1 cellular context compared by ENCODE assay signal in the genomic region with DNA sequence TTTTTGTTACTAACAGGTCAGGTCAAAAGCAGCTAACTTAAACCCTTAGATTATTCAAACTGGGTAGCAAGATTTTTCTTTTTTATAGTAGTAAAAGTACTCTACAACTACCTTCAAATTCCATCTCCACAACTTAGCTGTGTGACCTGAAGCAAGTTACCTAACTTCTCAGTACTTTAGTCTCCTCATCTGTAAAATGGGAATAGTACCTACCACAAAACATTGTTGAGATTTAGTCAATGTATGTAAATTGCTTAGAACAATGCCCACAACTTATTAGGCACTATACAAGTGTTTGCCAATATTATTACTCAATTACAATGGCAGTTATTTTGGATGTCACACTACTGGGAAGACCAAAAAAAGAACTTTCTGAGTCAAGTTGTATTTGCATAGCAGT.
TF ChIP-seq lines count a peak whose summit lies in the region.

No MANE protein-coding gene starts in this region.

TF ChIP-seq in GM23338, 12 proteins besides CTCF, POLR2A, EP300 and RAD21 (continued from another document):
- TF ChIP-seq, protein P1, sequence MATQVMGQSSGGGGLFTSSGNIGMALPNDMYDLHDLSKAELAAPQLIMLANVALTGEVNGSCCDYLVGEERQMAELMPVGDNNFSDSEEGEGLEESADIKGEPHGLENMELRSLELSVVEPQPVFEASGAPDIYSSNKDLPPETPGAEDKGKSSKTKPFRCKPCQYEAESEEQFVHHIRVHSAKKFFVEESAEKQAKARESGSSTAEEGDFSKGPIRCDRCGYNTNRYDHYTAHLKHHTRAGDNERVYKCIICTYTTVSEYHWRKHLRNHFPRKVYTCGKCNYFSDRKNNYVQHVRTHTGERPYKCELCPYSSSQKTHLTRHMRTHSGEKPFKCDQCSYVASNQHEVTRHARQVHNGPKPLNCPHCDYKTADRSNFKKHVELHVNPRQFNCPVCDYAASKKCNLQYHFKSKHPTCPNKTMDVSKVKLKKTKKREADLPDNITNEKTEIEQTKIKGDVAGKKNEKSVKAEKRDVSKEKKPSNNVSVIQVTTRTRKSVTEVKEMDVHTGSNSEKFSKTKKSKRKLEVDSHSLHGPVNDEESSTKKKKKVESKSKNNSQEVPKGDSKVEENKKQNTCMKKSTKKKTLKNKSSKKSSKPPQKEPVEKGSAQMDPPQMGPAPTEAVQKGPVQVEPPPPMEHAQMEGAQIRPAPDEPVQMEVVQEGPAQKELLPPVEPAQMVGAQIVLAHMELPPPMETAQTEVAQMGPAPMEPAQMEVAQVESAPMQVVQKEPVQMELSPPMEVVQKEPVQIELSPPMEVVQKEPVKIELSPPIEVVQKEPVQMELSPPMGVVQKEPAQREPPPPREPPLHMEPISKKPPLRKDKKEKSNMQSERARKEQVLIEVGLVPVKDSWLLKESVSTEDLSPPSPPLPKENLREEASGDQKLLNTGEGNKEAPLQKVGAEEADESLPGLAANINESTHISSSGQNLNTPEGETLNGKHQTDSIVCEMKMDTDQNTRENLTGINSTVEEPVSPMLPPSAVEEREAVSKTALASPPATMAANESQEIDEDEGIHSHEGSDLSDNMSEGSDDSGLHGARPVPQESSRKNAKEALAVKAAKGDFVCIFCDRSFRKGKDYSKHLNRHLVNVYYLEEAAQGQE (IDR thresholded peaks at IDR 0.05; ENCODE audit: unreplicated experiment), result no peak
- TF ChIP-seq, protein P2, sequence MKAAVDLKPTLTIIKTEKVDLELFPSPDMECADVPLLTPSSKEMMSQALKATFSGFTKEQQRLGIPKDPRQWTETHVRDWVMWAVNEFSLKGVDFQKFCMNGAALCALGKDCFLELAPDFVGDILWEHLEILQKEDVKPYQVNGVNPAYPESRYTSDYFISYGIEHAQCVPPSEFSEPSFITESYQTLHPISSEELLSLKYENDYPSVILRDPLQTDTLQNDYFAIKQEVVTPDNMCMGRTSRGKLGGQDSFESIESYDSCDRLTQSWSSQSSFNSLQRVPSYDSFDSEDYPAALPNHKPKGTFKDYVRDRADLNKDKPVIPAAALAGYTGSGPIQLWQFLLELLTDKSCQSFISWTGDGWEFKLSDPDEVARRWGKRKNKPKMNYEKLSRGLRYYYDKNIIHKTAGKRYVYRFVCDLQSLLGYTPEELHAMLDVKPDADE (IDR thresholded peaks at IDR 0.05), result no peak
- TF ChIP-seq EZH2 (IDR thresholded peaks at IDR 0.05; ENCODE audit: low read depth, unreplicated experiment) (no peak), ZNF331 (CRISPR knock-in tag; IDR thresholded peaks at IDR 0.05; ENCODE audit: low read depth) (no peak), NANOG (IDR thresholded peaks at IDR 0.05; ENCODE audit: borderline replicate concordance) (no peak), JUNB (IDR thresholded peaks at IDR 0.05; ENCODE audit: unreplicated experiment) (no peak)
- TF ChIP-seq, protein P3, sequence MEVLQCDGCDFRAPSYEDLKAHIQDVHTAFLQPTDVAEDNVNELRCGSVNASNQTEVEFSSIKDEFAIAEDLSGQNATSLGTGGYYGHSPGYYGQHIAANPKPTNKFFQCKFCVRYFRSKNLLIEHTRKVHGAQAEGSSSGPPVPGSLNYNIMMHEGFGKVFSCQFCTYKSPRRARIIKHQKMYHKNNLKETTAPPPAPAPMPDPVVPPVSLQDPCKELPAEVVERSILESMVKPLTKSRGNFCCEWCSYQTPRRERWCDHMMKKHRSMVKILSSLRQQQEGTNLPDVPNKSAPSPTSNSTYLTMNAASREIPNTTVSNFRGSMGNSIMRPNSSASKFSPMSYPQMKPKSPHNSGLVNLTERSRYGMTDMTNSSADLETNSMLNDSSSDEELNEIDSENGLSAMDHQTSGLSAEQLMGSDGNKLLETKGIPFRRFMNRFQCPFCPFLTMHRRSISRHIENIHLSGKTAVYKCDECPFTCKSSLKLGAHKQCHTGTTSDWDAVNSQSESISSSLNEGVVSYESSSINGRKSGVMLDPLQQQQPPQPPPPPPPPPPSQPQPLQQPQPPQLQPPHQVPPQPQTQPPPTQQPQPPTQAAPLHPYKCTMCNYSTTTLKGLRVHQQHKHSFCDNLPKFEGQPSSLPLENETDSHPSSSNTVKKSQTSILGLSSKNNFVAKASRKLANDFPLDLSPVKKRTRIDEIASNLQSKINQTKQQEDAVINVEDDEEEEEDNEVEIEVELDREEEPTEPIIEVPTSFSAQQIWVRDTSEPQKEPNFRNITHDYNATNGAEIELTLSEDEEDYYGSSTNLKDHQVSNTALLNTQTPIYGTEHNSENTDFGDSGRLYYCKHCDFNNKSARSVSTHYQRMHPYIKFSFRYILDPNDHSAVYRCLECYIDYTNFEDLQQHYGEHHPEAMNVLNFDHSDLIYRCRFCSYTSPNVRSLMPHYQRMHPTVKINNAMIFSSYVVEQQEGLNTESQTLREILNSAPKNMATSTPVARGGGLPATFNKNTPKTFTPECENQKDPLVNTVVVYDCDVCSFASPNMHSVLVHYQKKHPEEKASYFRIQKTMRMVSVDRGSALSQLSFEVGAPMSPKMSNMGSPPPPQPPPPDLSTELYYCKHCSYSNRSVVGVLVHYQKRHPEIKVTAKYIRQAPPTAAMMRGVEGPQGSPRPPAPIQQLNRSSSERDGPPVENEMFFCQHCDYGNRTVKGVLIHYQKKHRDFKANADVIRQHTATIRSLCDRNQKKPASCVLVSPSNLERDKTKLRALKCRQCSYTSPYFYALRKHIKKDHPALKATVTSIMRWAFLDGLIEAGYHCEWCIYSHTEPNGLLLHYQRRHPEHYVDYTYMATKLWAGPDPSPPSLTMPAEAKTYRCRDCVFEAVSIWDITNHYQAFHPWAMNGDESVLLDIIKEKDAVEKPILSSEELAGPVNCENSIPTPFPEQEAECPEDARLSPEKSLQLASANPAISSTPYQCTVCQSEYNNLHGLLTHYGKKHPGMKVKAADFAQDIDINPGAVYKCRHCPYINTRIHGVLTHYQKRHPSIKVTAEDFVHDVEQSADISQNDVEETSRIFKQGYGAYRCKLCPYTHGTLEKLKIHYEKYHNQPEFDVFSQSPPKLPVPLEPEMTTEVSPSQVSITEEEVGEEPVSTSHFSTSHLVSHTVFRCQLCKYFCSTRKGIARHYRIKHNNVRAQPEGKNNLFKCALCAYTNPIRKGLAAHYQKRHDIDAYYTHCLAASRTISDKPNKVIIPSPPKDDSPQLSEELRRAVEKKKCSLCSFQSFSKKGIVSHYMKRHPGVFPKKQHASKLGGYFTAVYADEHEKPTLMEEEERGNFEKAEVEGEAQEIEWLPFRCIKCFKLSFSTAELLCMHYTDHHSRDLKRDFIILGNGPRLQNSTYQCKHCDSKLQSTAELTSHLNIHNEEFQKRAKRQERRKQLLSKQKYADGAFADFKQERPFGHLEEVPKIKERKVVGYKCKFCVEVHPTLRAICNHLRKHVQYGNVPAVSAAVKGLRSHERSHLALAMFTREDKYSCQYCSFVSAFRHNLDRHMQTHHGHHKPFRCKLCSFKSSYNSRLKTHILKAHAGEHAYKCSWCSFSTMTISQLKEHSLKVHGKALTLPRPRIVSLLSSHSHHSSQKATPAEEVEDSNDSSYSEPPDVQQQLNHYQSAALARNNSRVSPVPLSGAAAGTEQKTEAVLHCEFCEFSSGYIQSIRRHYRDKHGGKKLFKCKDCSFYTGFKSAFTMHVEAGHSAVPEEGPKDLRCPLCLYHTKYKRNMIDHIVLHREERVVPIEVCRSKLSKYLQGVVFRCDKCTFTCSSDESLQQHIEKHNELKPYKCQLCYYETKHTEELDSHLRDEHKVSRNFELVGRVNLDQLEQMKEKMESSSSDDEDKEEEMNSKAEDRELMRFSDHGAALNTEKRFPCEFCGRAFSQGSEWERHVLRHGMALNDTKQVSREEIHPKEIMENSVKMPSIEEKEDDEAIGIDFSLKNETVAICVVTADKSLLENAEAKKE (CRISPR knock-in tag; IDR thresholded peaks at IDR 0.05), result no peak
